In the genomic region with DNA sequence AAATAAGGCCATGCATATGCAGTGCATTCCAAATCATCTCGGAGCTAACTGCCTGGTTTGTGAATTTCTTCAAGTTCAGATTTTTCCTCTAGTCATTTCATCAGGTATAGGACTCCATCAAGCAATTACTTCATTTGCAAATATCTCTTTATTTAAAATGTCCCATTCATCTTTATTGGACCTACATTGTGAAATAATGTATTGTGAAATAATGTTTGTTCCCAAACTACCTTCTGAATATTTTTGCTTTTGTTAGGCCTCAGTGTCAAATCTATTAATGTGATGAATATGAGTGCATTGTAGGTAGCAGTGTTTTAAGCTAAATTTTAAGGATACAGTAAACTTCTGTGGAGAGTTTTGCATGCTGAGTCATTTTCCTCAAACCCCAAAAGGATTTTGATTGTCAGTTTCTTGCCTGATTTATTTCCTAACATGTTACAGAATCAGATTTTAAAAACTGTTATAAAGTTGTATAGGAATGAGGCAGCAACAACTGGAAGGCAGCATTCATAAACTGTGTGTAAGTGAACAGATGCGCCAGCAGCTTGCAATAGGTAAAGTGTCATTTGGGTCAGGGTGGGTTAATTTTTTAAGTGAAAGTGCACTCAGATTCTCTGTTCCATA, we compare ENCODE assay signal across 16 cellular contexts.
DNase-seq lines count a peak whose midpoint lies in the region; ATAC-seq and TF ChIP-seq lines count a peak whose summit lies in the region.
"Had no signal": no experiment of that assay in that cellular context is flagged by ENCODE, and none has a peak within 500 bp of the region (broad histone marks: within the 10 kb centered on the region; RNA-seq: fewer than 3 reads in every experiment).

No MANE protein-coding gene starts in this region.

- H3K4me3 Mint-ChIP-seq in activated naive CD8-positive, alpha-beta T cell treated with anti-CD3 and anti-CD28 coated beads for 36 hours: no peak overlapping the region
- H3K4me3 Mint-ChIP-seq in activated naive CD8-positive, alpha-beta T cell treated with anti-CD3 and anti-CD28 coated beads, Interleukin-2, amount 50 U/mL, for 24 hours: no peak overlapping the region
- no peak overlapping the region for H3K4me3 Mint-ChIP-seq in endodermal cell

- no peak overlapping the region for H3K27ac ChIP-seq in endodermal cell (ENCODE audit: low read depth, low read length)
- H3K27ac ChIP-seq: 22Rv1; BLaER1 treated with 17β-estradiol and CSF1 and Interleukin-3, amounts not matched to agents 10 nM and 100 nM had no signal

- ATAC-seq in activated naive CD8-positive, alpha-beta T cell treated with anti-CD3 and anti-CD28 coated beads, Interleukin-2, amount 50 U/mL, for 24 hours: no peak
- ATAC-seq in left ventricle myocardium superior (no peak), HG03139 (IDR thresholded peaks at IDR 0.05; ENCODE audit: unreplicated experiment) (no peak)
- ATAC-seq: HCT116 had no signal

- H3K27ac Mint-ChIP-seq in activated naive CD8-positive, alpha-beta T cell treated with anti-CD3 and anti-CD28 coated beads for 36 hours: peak overlapping the region; percentile 44
- no peak overlapping the region for H3K27ac Mint-ChIP-seq in activated naive CD8-positive, alpha-beta T cell treated with anti-CD3 and anti-CD28 coated beads, Interleukin-2, amount 50 U/mL, for 24 hours
- peak overlapping the region; percentile 39 for H3K27ac Mint-ChIP-seq in endodermal cell

- no peaks in the 10 kb centered on the region for H3K4me1 ChIP-seq in endodermal cell (ENCODE audit: control insufficient read depth, insufficient read depth, low read length)

- no peak for DNase-seq in activated naive CD8-positive, alpha-beta T cell treated with anti-CD3 and anti-CD28 coated beads for 36 hours
- DNase-seq in activated naive CD8-positive, alpha-beta T cell treated with anti-CD3 and anti-CD28 coated beads, Interleukin-2, amount 50 U/mL, for 24 hours: no peak
- peak; percentile 49 for DNase-seq in MV-4-11 (lab: John Stamatoyannopoulos, UW)
- DNase-seq in endodermal cell: no peak
- DNase-seq in myocyte (ENCODE audit: low read depth): peak; percentile 50
- no peak for DNase-seq in left ventricle myocardium superior
- no peak for DNase-seq in epidermal melanocyte (ENCODE audit: insufficient read length, low spot score)
- DNase-seq: DND-41, NCI-H187 treated with DMSO at 0.1 percent for 48 hours, NCI-H446 treated with DMSO at 0.1 percent for 48 hours, NCI-H748 treated with DMSO at 0.1 percent for 48 hours, RPMI8226 had no signal

- peaks cover 1% of the 10 kb centered on the region for H3K36me3 Mint-ChIP-seq in activated naive CD8-positive, alpha-beta T cell treated with anti-CD3 and anti-CD28 coated beads for 36 hours
- no peaks in the 10 kb centered on the region for H3K36me3 Mint-ChIP-seq in activated naive CD8-positive, alpha-beta T cell treated with anti-CD3 and anti-CD28 coated beads, Interleukin-2, amount 50 U/mL, for 24 hours (ENCODE audit: low read depth)
- H3K36me3 Mint-ChIP-seq in endodermal cell (ENCODE audit: low read depth): no peaks in the 10 kb centered on the region

- intact Hi-C loops in left ventricle myocardium superior (cut with micrococcal nuclease): no loop called here

- H3K4me1 Mint-ChIP-seq in activated naive CD8-positive, alpha-beta T cell treated with anti-CD3 and anti-CD28 coated beads for 36 hours: peaks cover 2% of the 10 kb centered on the region
- H3K4me1 Mint-ChIP-seq in activated naive CD8-positive, alpha-beta T cell treated with anti-CD3 and anti-CD28 coated beads, Interleukin-2, amount 50 U/mL, for 24 hours: peaks cover 12% of the 10 kb centered on the region
- peaks cover 15% of the 10 kb centered on the region for H3K4me1 Mint-ChIP-seq in endodermal cell

- no peak overlapping the region for H3K9ac ChIP-seq in endodermal cell (ENCODE audit: extremely low read depth, low read length, poor library complexity, severe bottlenecking)
- H3K9ac ChIP-seq: BLaER1 treated with 17β-estradiol and CSF1 and Interleukin-3, amounts not matched to agents 10 nM and 100 nM had no signal

- H3K9me3 ChIP-seq in endodermal cell (ENCODE audit: control insufficient read depth, low read length): peaks cover 11% of the 10 kb centered on the region
- H3K9me3 ChIP-seq: BLaER1 treated with 17β-estradiol and CSF1 and Interleukin-3, amounts not matched to agents 10 nM and 100 nM had no signal

- no peaks in the 10 kb centered on the region for H3K36me3 ChIP-seq in endodermal cell (ENCODE audit: control insufficient read depth, insufficient read depth, low read length)
- H3K36me3 ChIP-seq: BLaER1 treated with 17β-estradiol and CSF1 and Interleukin-3, amounts not matched to agents 10 nM and 100 nM had no signal

- 90 to 92% methylated on average over 2 of the region's 2 CpGs for WGBS in endodermal cell (ENCODE audit: insufficient coverage in 1 of 2, insufficient read length in 1 of 2), 2 experiments

- peak overlapping the region; percentile 5 for H3K4me3 ChIP-seq in endodermal cell (ENCODE audit: low read length)
- H3K4me3 ChIP-seq: BLaER1 treated with 17β-estradiol and CSF1 and Interleukin-3, amounts not matched to agents 10 nM and 100 nM had no signal

- H3K9me3 Mint-ChIP-seq in activated naive CD8-positive, alpha-beta T cell treated with anti-CD3 and anti-CD28 coated beads for 36 hours: no peaks in the 10 kb centered on the region
- no peaks in the 10 kb centered on the region for H3K9me3 Mint-ChIP-seq in activated naive CD8-positive, alpha-beta T cell treated with anti-CD3 and anti-CD28 coated beads, Interleukin-2, amount 50 U/mL, for 24 hours
- peaks cover 4% of the 10 kb centered on the region for H3K9me3 Mint-ChIP-seq in endodermal cell

- peaks cover 11% of the 10 kb centered on the region for H3K27me3 Mint-ChIP-seq in activated naive CD8-positive, alpha-beta T cell treated with anti-CD3 and anti-CD28 coated beads for 36 hours
- no peaks in the 10 kb centered on the region for H3K27me3 Mint-ChIP-seq in activated naive CD8-positive, alpha-beta T cell treated with anti-CD3 and anti-CD28 coated beads, Interleukin-2, amount 50 U/mL, for 24 hours
- H3K27me3 Mint-ChIP-seq in endodermal cell (ENCODE audit: insufficient read depth): no peaks in the 10 kb centered on the region

- TF ChIP-seq CTCF in endodermal cell (conservative IDR thresholded peaks at IDR 0.05): no peak

- no peaks in the 10 kb centered on the region for H3K27me3 ChIP-seq in endodermal cell (ENCODE audit: control insufficient read depth, insufficient read depth, low read length, poor library complexity, severe bottlenecking)
- H3K27me3 ChIP-seq: BLaER1 treated with 17β-estradiol and CSF1 and Interleukin-3, amounts not matched to agents 10 nM and 100 nM had no signal

Comparison
In these comparisons a context has a peak if more than half of its experiments do, and no peak if none do; other contexts are left out.
1. DNase-seq: peak in MV-4-11 (single experiment) and myocyte (single experiment); none in activated naive CD8-positive, alpha-beta T cell treated with anti-CD3 and anti-CD28 coated beads for 36 hours (single experiment), activated naive CD8-positive, alpha-beta T cell treated with anti-CD3 and anti-CD28 coated beads, Interleukin-2, amount 50 U/mL, for 24 hours (single experiment), endodermal cell (single experiment), left ventricle myocardium superior (single experiment) and epidermal melanocyte (single experiment).